In genomic region chr14:74950795-74951442, GRCh38 we compare ENCODE assay signal across 24 cellular contexts. TPM values are rescaled to one million over a fixed set of nuclear protein-coding genes. Genes with fewer than 3 reads are reported as not detected.
A peak's percentile ranks its signal among the peaks of the same experiment; 100 is the strongest.
DNase-seq lines count a peak whose midpoint lies in the region; ATAC-seq and TF ChIP-seq lines count a peak whose summit lies in the region.
"Had no signal": no experiment of that assay in that cellular context is flagged by ENCODE, and none has a peak within 500 bp of the region (broad histone marks: within the 10 kb centered on the region; RNA-seq: fewer than 3 reads in every experiment).

No MANE protein-coding gene starts in this region.

- TF ChIP-seq CTCF in cardiac muscle cell (IDR thresholded peaks at IDR 0.05; ENCODE audit: low read depth, low read length), result no peak
- TF ChIP-seq CTCF in neural progenitor cell (IDR thresholded peaks at IDR 0.05), result no peak
- TF ChIP-seq CTCF in Calu3 (IDR thresholded peaks at IDR 0.05; ENCODE audit: unreplicated experiment), result no peak

- no peaks in the 10 kb centered on the region for H4K20me1 ChIP-seq in neural progenitor cell (ENCODE audit: low read depth)

- H3K4me3 Mint-ChIP-seq in neural progenitor cell (no peak overlapping the region), Calu3 (ENCODE audit: low read depth, unreplicated experiment) (no peak overlapping the region)
- H3K4me3 Mint-ChIP-seq: activated CD8-positive, alpha-beta memory T cell treated with anti-CD3 and anti-CD28 coated beads, Interleukin-2, amount 10 ng/mL, durations not matched to agents 7 days and 5 days; CD4-positive, CD25-positive, alpha-beta regulatory T cell; memory B cell; stimulated activated naive B cell treated with anti-CD40 and anti-IgM and Interleukin-4, amounts not matched to agents 10 μg/mL and 1 μg/mL and 100 μg/mL, for 72 hours; T-cell had no signal

- peak overlapping the region; percentile 76 for H3K27ac Mint-ChIP-seq in neural progenitor cell
- no peak overlapping the region for H3K27ac Mint-ChIP-seq in Calu3 (ENCODE audit: unreplicated experiment)
- H3K27ac Mint-ChIP-seq: activated CD8-positive, alpha-beta memory T cell treated with anti-CD3 and anti-CD28 coated beads, Interleukin-2, amount 10 ng/mL, durations not matched to agents 7 days and 5 days; memory B cell; stimulated activated naive B cell treated with anti-CD40 and anti-IgM and Interleukin-4, amounts not matched to agents 10 μg/mL and 1 μg/mL and 100 μg/mL, for 72 hours; T-cell had no signal

- no peaks in the 10 kb centered on the region for H3K27me3 ChIP-seq in cardiac muscle cell
- no peaks in the 10 kb centered on the region for H3K27me3 ChIP-seq in duodenal mucosa (ENCODE audit: control insufficient read depth in 1 of 2, insufficient read depth in 2 of 2, low read length in 2 of 2)
- peaks cover 20% of the 10 kb centered on the region for H3K27me3 ChIP-seq in neural progenitor cell
- H3K27me3 ChIP-seq in aorta (ENCODE audit: control insufficient read depth in 1 of 2, insufficient read depth in 2 of 2, low read length in 1 of 2), result no peaks in the 10 kb centered on the region
- H3K27me3 ChIP-seq: breast epithelium, foreskin keratinocyte, right atrium auricular region, tibial nerve had no signal

- no TSS peak for BruUV-seq in Calu3 (replicated peaks; lab: Mats Ljungman, UMichigan)

- H3K27ac ChIP-seq in cardiac muscle cell, result peak overlapping the region; percentile 8
- no peak overlapping the region for H3K27ac ChIP-seq in duodenal mucosa (ENCODE audit: low read depth, low read length)
- H3K27ac ChIP-seq in neural progenitor cell, result no peak overlapping the region
- H3K27ac ChIP-seq in aorta (ENCODE audit: low read depth in 1 of 2, low read length in 2 of 2), result no peak overlapping the region
- H3K27ac ChIP-seq: epithelial cell of prostate, foreskin keratinocyte, right atrium auricular region had no signal

- ATAC-seq in Right ventricle myocardium inferior, result no peak
- no peak for ATAC-seq in aorta (ENCODE audit: low FRiP score)
- ATAC-seq: activated CD8-positive, alpha-beta memory T cell treated with anti-CD3 and anti-CD28 coated beads, Interleukin-2, amount 10 ng/mL, durations not matched to agents 7 days and 5 days; foreskin keratinocyte; stimulated activated naive B cell treated with anti-CD40 and anti-IgM and Interleukin-4, amounts not matched to agents 10 μg/mL and 1 μg/mL and 100 μg/mL, for 72 hours; T-cell had no signal

- H3K36me3 Mint-ChIP-seq in neural progenitor cell, result no peaks in the 10 kb centered on the region
- H3K36me3 Mint-ChIP-seq in Calu3 (ENCODE audit: insufficient read depth, unreplicated experiment), result peaks cover 3% of the 10 kb centered on the region
- H3K36me3 Mint-ChIP-seq: activated CD8-positive, alpha-beta memory T cell treated with anti-CD3 and anti-CD28 coated beads, Interleukin-2, amount 10 ng/mL, durations not matched to agents 7 days and 5 days; CD4-positive, CD25-positive, alpha-beta regulatory T cell; memory B cell; T-cell had no signal

- H3F3A ChIP-seq in neural progenitor cell (ENCODE audit: low read depth), result peaks cover 5% of the 10 kb centered on the region

- H3K4me2 ChIP-seq in neural progenitor cell, result no peak overlapping the region

- no peak for DNase-seq in cardiac muscle cell (ENCODE audit: low read depth in 1 of 2, low spot score in 1 of 2)
- DNase-seq in Right ventricle myocardium inferior (ENCODE audit: missing footprints), result no peak
- no peak for DNase-seq in neural progenitor cell (ENCODE audit: low spot score)
- DNase-seq in aorta, result peak; percentile 16 to 35
- DNase-seq in DMS153 treated with DMSO at 0.1 percent for 48 hours (lab: John Stamatoyannopoulos, UW; ENCODE audit: unreplicated experiment), result no peak
- no peak for DNase-seq in amygdala (lab: John Stamatoyannopoulos, UW)
- DNase-seq in Calu3, result no peak
- DNase-seq: activated CD4-positive, alpha-beta T cell treated with anti-CD3 and anti-CD28 coated beads for 48 hours; activated CD8-positive, alpha-beta memory T cell treated with anti-CD3 and anti-CD28 coated beads, Interleukin-2, amount 10 ng/mL, durations not matched to agents 7 days and 5 days; CD4-positive, CD25-positive, alpha-beta regulatory T cell; foreskin keratinocyte; hippocampal formation; NCI-H1092 treated with DMSO at 0.1 percent for 48 hours; NCI-H524 treated with DMSO at 0.1 percent for 48 hours; Right ventricle myocardium superior; stimulated activated naive B cell treated with anti-CD40 and anti-IgM and Interleukin-4, amounts not matched to agents 10 μg/mL and 1 μg/mL and 100 μg/mL, for 72 hours; T-cell had no signal

- H3K9ac ChIP-seq in duodenal mucosa (ENCODE audit: low read depth in 1 of 2, low read length in 2 of 2) (peak overlapping the region; percentile 9 to 56), neural progenitor cell (no peak overlapping the region)

- no peaks in the 10 kb centered on the region for H3K9me3 Mint-ChIP-seq in neural progenitor cell
- H3K9me3 Mint-ChIP-seq in Calu3 (ENCODE audit: low read depth, unreplicated experiment), result no peaks in the 10 kb centered on the region
- H3K9me3 Mint-ChIP-seq: CD4-positive, CD25-positive, alpha-beta regulatory T cell; memory B cell; stimulated activated naive B cell treated with anti-CD40 and anti-IgM and Interleukin-4, amounts not matched to agents 10 μg/mL and 1 μg/mL and 100 μg/mL, for 72 hours; T-cell had no signal

- no peaks in the 10 kb centered on the region for H3K79me2 ChIP-seq in neural progenitor cell (ENCODE audit: low read depth)

- CTCF ChIA-PET in Calu3 (lab: Charles Lee), result no interaction called here

- H3K4me1 ChIP-seq in cardiac muscle cell (ENCODE audit: low read depth) (peaks cover 29% of the 10 kb centered on the region), duodenal mucosa (ENCODE audit: control insufficient read depth in 1 of 2, insufficient read depth in 2 of 2, low read length in 2 of 2) (peaks cover 21 to 38% of the 10 kb centered on the region in 2 donors), neural progenitor cell (peaks cover 14% of the 10 kb centered on the region), aorta (ENCODE audit: control insufficient read depth in 1 of 2, insufficient read depth in 2 of 2, low read length in 2 of 2) (no peaks in the 10 kb centered on the region)

- intact Hi-C loops in Right ventricle myocardium inferior (cut with DNase I) (no loop called here), aorta (cut with DNase I) (no loop called here), Calu3 (cut with micrococcal nuclease; ENCODE audit: unreplicated experiment) (no loop called here)

- H3K4me3 ChIP-seq in cardiac muscle cell (no peak overlapping the region), duodenal mucosa (ENCODE audit: low read depth in 1 of 2, low read length in 2 of 2) (peak overlapping the region in 1 of 2 donors; percentile 22), neural progenitor cell (no peak overlapping the region), aorta (ENCODE audit: low read length in 2 of 2) (no peak overlapping the region)
- H3K4me3 ChIP-seq: right atrium auricular region had no signal

- peak overlapping the region; percentile 10 for H2AFZ ChIP-seq in neural progenitor cell (replicated peaks)

- H3K36me3 ChIP-seq in cardiac muscle cell (no peaks in the 10 kb centered on the region), duodenal mucosa (ENCODE audit: control insufficient read depth in 1 of 2, insufficient read depth in 2 of 2, low read length in 2 of 2) (no peaks in the 10 kb centered on the region), neural progenitor cell (no peaks in the 10 kb centered on the region), aorta (ENCODE audit: control insufficient read depth in 1 of 2, insufficient read depth in 2 of 2, low read length in 1 of 2) (no peaks in the 10 kb centered on the region)
- H3K36me3 ChIP-seq: breast epithelium, right atrium auricular region had no signal

- H3K27me3 Mint-ChIP-seq in neural progenitor cell (ENCODE audit: insufficient read depth, low read depth), result peaks cover 10% of the 10 kb centered on the region
- peaks cover 1% of the 10 kb centered on the region for H3K27me3 Mint-ChIP-seq in Calu3 (ENCODE audit: unreplicated experiment)
- H3K27me3 Mint-ChIP-seq: activated CD8-positive, alpha-beta memory T cell treated with anti-CD3 and anti-CD28 coated beads, Interleukin-2, amount 10 ng/mL, durations not matched to agents 7 days and 5 days had no signal

- H3K9me3 ChIP-seq in cardiac muscle cell (ENCODE audit: low read depth), result no peaks in the 10 kb centered on the region
- no peaks in the 10 kb centered on the region for H3K9me3 ChIP-seq in duodenal mucosa (ENCODE audit: control insufficient read depth in 1 of 2, low read length in 2 of 2)
- H3K9me3 ChIP-seq in neural progenitor cell (ENCODE audit: low read depth), result no peaks in the 10 kb centered on the region
- no peaks in the 10 kb centered on the region for H3K9me3 ChIP-seq in aorta (ENCODE audit: control insufficient read depth, low read length)
- H3K9me3 ChIP-seq: breast epithelium, right atrium auricular region, tibial nerve had no signal

- whole genome bisulfite sequencing in aorta, 2 donors, result 79 to 85% methylated on average over 9 of the region's 9 CpGs

- peaks cover 20% of the 10 kb centered on the region for H3K4me1 Mint-ChIP-seq in neural progenitor cell
- H3K4me1 Mint-ChIP-seq in Calu3 (ENCODE audit: low read depth, unreplicated experiment), result peaks cover 11% of the 10 kb centered on the region

RNA-seq across cellular contexts. Expression of gene PGF, which starts 4.5 kb away (rescaled TPM):
- total RNA-seq in cardiac muscle cell, result 14.2 and 18.1 TPM in 2 replicates
- 23.5 and 24.6 TPM in 2 replicates for polyA plus RNA-seq in cardiac muscle cell
- total RNA-seq in Right ventricle myocardium inferior, result 6.5 TPM
- total RNA-seq in neural progenitor cell (ENCODE audit: low replicate concordance), result 1.0 and 2.1 TPM in 2 replicates
- total RNA-seq in aorta, result 10 to 100 TPM; 29.1 to 33.7 TPM
- polyA plus RNA-seq in aorta, result 10 to 100 TPM in 1 of 2 donors, 1 to 10 TPM in 1; 7.6 to 16.3 TPM
- 1.2 and 2.1 TPM in 2 replicates for total RNA-seq in Calu3 (2022)
- total RNA-seq: CD4-positive, CD25-positive, alpha-beta regulatory T cell had no signal

RNA-seq across cellular contexts. Expression of gene RPS6KL1, which starts 27.9 kb away (rescaled TPM):
- total RNA-seq in cardiac muscle cell, result 7.6 and 15.1 TPM in 2 replicates
- polyA plus RNA-seq in cardiac muscle cell, result 9.3 and 9.8 TPM in 2 replicates
- total RNA-seq in Right ventricle myocardium inferior, result 19.1 TPM
- total RNA-seq in neural progenitor cell (ENCODE audit: low replicate concordance), result 6.4 and 15.1 TPM in 2 replicates
- 10 to 100 TPM; 12.6 to 17.3 TPM for total RNA-seq in aorta
- polyA plus RNA-seq in aorta, result 10 to 100 TPM in 1 of 2 donors, 1 to 10 TPM in 1; 3.3 to 13.8 TPM
- 16.4 and 18.5 TPM in 2 replicates for total RNA-seq in Calu3 (2022)
- total RNA-seq: A172 had no signal

RNA-seq across cellular contexts. Expression of gene EIF2B2, which starts 51.8 kb away (rescaled TPM):
- total RNA-seq in cardiac muscle cell (57.3 and 69.5 TPM in 2 replicates), Right ventricle myocardium inferior (34.0 TPM), neural progenitor cell (ENCODE audit: low replicate concordance) (26.9 and 29.7 TPM in 2 replicates), aorta (10 to 100 TPM; 37.4 to 39.8 TPM), Calu3 (2022) (41.2 and 42.9 TPM in 2 replicates)
- polyA plus RNA-seq in cardiac muscle cell (76.7 and 92.9 TPM in 2 replicates), aorta (10 to 100 TPM in 1 of 2 donors, 1 to 10 TPM in 1; 9.5 to 34.8 TPM)

Comparison
In these comparisons a context has a peak if more than half of its experiments do, and no peak if none do; other contexts are left out.
1. DNase-seq: peak in aorta (2 of 2); none in cardiac muscle cell (0 of 2), Right ventricle myocardium inferior (single experiment), neural progenitor cell (single experiment), DMS153 treated with DMSO at 0.1 percent for 48 hours (single experiment), amygdala (0 of 56) and Calu3 (single experiment).